8 cellular contexts compared by ENCODE assay signal in genomic region chr16:66927012-66927436, GRCh38. TPM values are rescaled to one million over a fixed set of nuclear protein-coding genes. Genes with fewer than 3 reads are reported as not detected.
DNase-seq lines count a peak whose midpoint lies in the region; ATAC-seq and TF ChIP-seq lines count a peak whose summit lies in the region.

No MANE protein-coding gene starts in this region.

- no peaks in the 10 kb centered on the region for H3K9me3 ChIP-seq in ovary
- H3K9me3 ChIP-seq in mucosa of descending colon = no peaks in the 10 kb centered on the region

- TF ChIP-seq CTCF in GM10248 (IDR thresholded peaks at IDR 0.05; ENCODE audit: control extremely low read depth, extremely low read depth, low read depth, missing control alignments) (no peak), epithelial cell of proximal tubule (conservative IDR thresholded peaks at IDR 0.05; ENCODE audit: low read depth, low read length) (peak; percentile 20), ovary (IDR thresholded peaks at IDR 0.05) (no peak), mucosa of descending colon (IDR thresholded peaks at IDR 0.05) (no peak)

- peak; percentile 63 for DNase-seq in GM10248 (ENCODE audit: extremely low spot score)
- peak; percentile 97 for DNase-seq in NCI-H226
- DNase-seq in epithelial cell of proximal tubule (ENCODE audit: low read depth) = peak; percentile 83
- DNase-seq in sciatic nerve (ENCODE audit: low spot score) = no peak
- no peak for DNase-seq in ovary
- no peak for DNase-seq in mucosa of descending colon

- no peak for TF ChIP-seq EP300 in ovary (IDR thresholded peaks at IDR 0.05)

- peak overlapping the region in 1 of 2 donors; percentile 73 for H3K27ac ChIP-seq in ovary

- H3K27me3 ChIP-seq in ovary = no peaks in the 10 kb centered on the region

- no peak for TF ChIP-seq POLR2A in ovary (IDR thresholded peaks at IDR 0.05)
- TF ChIP-seq POLR2A in GM18505 (IDR thresholded peaks at IDR 0.05; ENCODE audit: borderline replicate concordance, extremely low read depth, insufficient read depth, insufficient read length) = no peak

- CTCF ChIA-PET in GM10248 (lab: Yijun Ruan, JAX) = interaction anchor here (1.1 to 6.0 kb wide), 8 partner anchors 8 to 318 kb away, joined by 3 to 115 read pairs (median 8); partner anchors contain the start of genes CDH16, NAE1 and PDP2

- no peaks in the 10 kb centered on the region for H3K36me3 ChIP-seq in ovary
- H3K36me3 ChIP-seq in mucosa of descending colon (ENCODE audit: low read depth) = no peaks in the 10 kb centered on the region

- intact Hi-C loops in sciatic nerve (cut with DNase I) (no loop called here), ovary (cut with DNase I) (no loop called here), mucosa of descending colon (cut with DNase I, micrococcal nuclease) (loop anchor here in 1 of 2 donors (5.0 kb wide), 1 partner anchor 35 kb away; no protein-coding TSS in a partner anchor)

- POLR2A ChIA-PET in GM10248 (lab: Yijun Ruan, JAX) = no interaction called here

- H3K4me3 ChIP-seq in epithelial cell of proximal tubule (ENCODE audit: low read depth, low read length) = no peak overlapping the region
- H3K4me3 ChIP-seq in ovary = no peak overlapping the region
- no peak overlapping the region for H3K4me3 ChIP-seq in mucosa of descending colon

- ATAC-seq in sciatic nerve (peak; percentile 2), HG02798 (IDR thresholded peaks at IDR 0.05; ENCODE audit: poor library complexity, unreplicated experiment) (no peak), GM18505 (IDR thresholded peaks at IDR 0.05; ENCODE audit: unreplicated experiment) (no peak), mucosa of descending colon (no peak)

- H3K4me1 ChIP-seq in ovary (ENCODE audit: insufficient read depth) = peaks cover 10% of the 10 kb centered on the region
- H3K4me1 ChIP-seq in mucosa of descending colon (ENCODE audit: low read depth) = peaks cover 8% of the 10 kb centered on the region

- 74 to 92% (median 78%) methylated on average over 2 of the region's 2 CpGs for WGBS in ovary, 3 donors

RNA-seq across cellular contexts. Expression of gene RRAD, which starts 1.7 kb away (rescaled TPM):
- 6.5 and 40.2 TPM in 2 replicates for total RNA-seq in epithelial cell of proximal tubule
- total RNA-seq in sciatic nerve = 6.2 TPM
- total RNA-seq in ovary = 10 to 100 TPM in 5 of 7 donors, 1 to 10 TPM in 2; 5.6 to 43.1 (median 12.1) TPM
- polyA plus RNA-seq in ovary = 10 to 100 TPM in 1 of 2 donors, 1 to 10 TPM in 1; 2.3 to 22.3 TPM
- 10 to 100 TPM in 1 of 3 donors, 1 to 10 TPM in 2; 1.3 to 11.6 (median 1.3) TPM for total RNA-seq in mucosa of descending colon

RNA-seq across cellular contexts. Expression of gene CIAO2B, which starts 7.2 kb away (rescaled TPM):
- total RNA-seq in epithelial cell of proximal tubule (123 and 178 TPM in 2 replicates), sciatic nerve (69.7 TPM), ovary (10 to 100 TPM; 57.7 to 77.8 (median 66.7) TPM), mucosa of descending colon (10 to 100 TPM; 72.5 to 78.1 (median 76.5) TPM)
- polyA plus RNA-seq in ovary = 100 to 1,000 TPM in 1 of 2 donors, 10 to 100 TPM in 1; 40.1 to 150 TPM

RNA-seq across cellular contexts. Expression of gene CES2, which starts 8.3 kb away (rescaled TPM):
- total RNA-seq in epithelial cell of proximal tubule = 10.9 and 20.9 TPM in 2 replicates
- 27.8 TPM for total RNA-seq in sciatic nerve
- total RNA-seq in ovary = 10 to 100 TPM; 25.5 to 51.9 (median 42.2) TPM
- 10 to 100 TPM; 29.4 to 38.9 TPM for polyA plus RNA-seq in ovary
- total RNA-seq in mucosa of descending colon = 100 to 1,000 TPM; 180 to 566 (median 456) TPM

RNA-seq across cellular contexts. Expression of gene CDH16, which starts 8.3 kb away (rescaled TPM):
- total RNA-seq in epithelial cell of proximal tubule (0.14 and 0.81 TPM in 2 replicates), sciatic nerve (not detected), ovary (10 to 100 TPM in 1 of 7 donors, 1 to 10 TPM in 1, under 1 TPM in 3, not detected in 2; 0.12 to 19.2 (median 0.57) TPM), mucosa of descending colon (under 1 TPM; 0.13 to 0.78 (median 0.72) TPM)
- not detected for polyA plus RNA-seq in ovary

RNA-seq across cellular contexts. Expression of gene CES3, which starts 34.0 kb away (rescaled TPM):
- 0.75 TPM in 1 of 2 replicates, not detected in the other for total RNA-seq in epithelial cell of proximal tubule
- 0.71 TPM for total RNA-seq in sciatic nerve
- 1 to 10 TPM in 5 of 7 donors, under 1 TPM in 2; 0.45 to 2.3 (median 1.4) TPM for total RNA-seq in ovary
- polyA plus RNA-seq in ovary = under 1 TPM; 0.73 to 0.91 TPM
- 100 to 1,000 TPM in 2 of 3 donors, 10 to 100 TPM in 1; 86.5 to 264 (median 199) TPM for total RNA-seq in mucosa of descending colon

Comparison
In these comparisons a context has a peak if more than half of its experiments do, and no peak if none do; other contexts are left out.
1. DNase-seq: peak in GM10248 (single experiment), NCI-H226 (single experiment) and epithelial cell of proximal tubule (single experiment); none in sciatic nerve (single experiment), ovary (0 of 5) and mucosa of descending colon (0 of 3).